Comparison of ENCODE assay signal across 8 cellular contexts in genomic region chr1:207309775-207310273, GRCh38. TPM values are rescaled to one million over a fixed set of nuclear protein-coding genes. Genes with fewer than 3 reads are reported as not detected.
DNase-seq lines count a peak whose midpoint lies in the region; ATAC-seq and TF ChIP-seq lines count a peak whose summit lies in the region.

No MANE protein-coding gene starts in this region.

- TF ChIP-seq POLR2A in thyroid gland (IDR thresholded peaks at IDR 0.05): no peak

- CTCF ChIA-PET in Caco-2 (lab: Charles Lee): interaction anchor here (1.0 kb wide), 1 partner anchor 33 kb away, joined by 3 read pairs; no protein-coding TSS in a partner anchor

- no peak overlapping the region for H3K9ac ChIP-seq in Karpas-422 (ENCODE audit: low read length)
- H3K9ac ChIP-seq in subcutaneous abdominal adipose tissue (ENCODE audit: low read length in 5 of 5): no peak overlapping the region

- ATAC-seq in HG03108 (IDR thresholded peaks at IDR 0.05; ENCODE audit: unreplicated experiment): no peak

- H3K4me3 Mint-ChIP-seq in Caco-2 (ENCODE audit: unreplicated experiment): no peak overlapping the region
- peak overlapping the region; percentile 54 for H3K4me3 Mint-ChIP-seq in activated naive CD8-positive, alpha-beta T cell treated with anti-CD3 and anti-CD28 coated beads for 36 hours

- WGBS in thyroid gland, 2 donors: 70 to 71% methylated on average over 4 of the region's 4 CpGs

- no peaks in the 10 kb centered on the region for H3K27me3 Mint-ChIP-seq in Caco-2 (ENCODE audit: insufficient read depth, unreplicated experiment)
- H3K27me3 Mint-ChIP-seq in activated naive CD8-positive, alpha-beta T cell treated with anti-CD3 and anti-CD28 coated beads for 36 hours: no peaks in the 10 kb centered on the region

- H3K27me3 ChIP-seq in Caco-2 (replicated peaks; ENCODE audit: control insufficient read depth, insufficient read depth, low read length): no peaks in the 10 kb centered on the region
- no peaks in the 10 kb centered on the region for H3K27me3 ChIP-seq in Karpas-422 (ENCODE audit: low read length)
- no peaks in the 10 kb centered on the region for H3K27me3 ChIP-seq in subcutaneous abdominal adipose tissue (ENCODE audit: control insufficient read depth in 5 of 5, insufficient read depth in 4 of 5, low read length in 5 of 5)
- no peaks in the 10 kb centered on the region for H3K27me3 ChIP-seq in thyroid gland

- H3K4me1 Mint-ChIP-seq in Caco-2 (ENCODE audit: low read depth, unreplicated experiment): peaks cover 9% of the 10 kb centered on the region
- peaks cover 18% of the 10 kb centered on the region for H3K4me1 Mint-ChIP-seq in activated naive CD8-positive, alpha-beta T cell treated with anti-CD3 and anti-CD28 coated beads for 36 hours

- peaks cover 10% of the 10 kb centered on the region for H3K9me3 Mint-ChIP-seq in Caco-2 (ENCODE audit: unreplicated experiment)
- no peaks in the 10 kb centered on the region for H3K9me3 Mint-ChIP-seq in activated naive CD8-positive, alpha-beta T cell treated with anti-CD3 and anti-CD28 coated beads for 36 hours

- no peak overlapping the region for H3K4me3 ChIP-seq in Caco-2 (ENCODE audit: low read depth, low read length)
- H3K4me3 ChIP-seq in Karpas-422 (ENCODE audit: low read length): no peak overlapping the region
- peak overlapping the region in 1 of 5 donors; percentile 10 for H3K4me3 ChIP-seq in subcutaneous abdominal adipose tissue (ENCODE audit: low read depth in 1 of 5, low read length in 5 of 5)
- H3K4me3 ChIP-seq in thyroid gland (replicated peaks in 1 of 3): no peak overlapping the region

- H2AFZ ChIP-seq in Karpas-422 (ENCODE audit: low read length): peak overlapping the region; percentile 89

- H3K4me2 ChIP-seq in Karpas-422 (ENCODE audit: low read depth, low read length, poor library complexity, severe bottlenecking): peak overlapping the region; percentile 12

- peak overlapping the region; percentile 14 for H3K27ac Mint-ChIP-seq in Caco-2 (ENCODE audit: unreplicated experiment)
- H3K27ac Mint-ChIP-seq in activated naive CD8-positive, alpha-beta T cell treated with anti-CD3 and anti-CD28 coated beads for 36 hours: peak overlapping the region; percentile 71

- intact Hi-C loops in Caco-2 (cut with micrococcal nuclease; ENCODE audit: unreplicated experiment): no loop called here
- intact Hi-C loops in thyroid gland (cut with DNase I): no loop called here

- POLR2A ChIA-PET in Caco-2 (lab: Charles Lee): no interaction called here

- H3K4me1 ChIP-seq in Caco-2 (peaks cover 33% of the 10 kb centered on the region), Karpas-422 (ENCODE audit: low read length) (peaks cover 13% of the 10 kb centered on the region), subcutaneous abdominal adipose tissue (ENCODE audit: control insufficient read depth in 5 of 5, insufficient read depth in 5 of 5, low read length in 5 of 5) (peaks cover 0 to 6% (median 0%) of the 10 kb centered on the region in 5 donors), thyroid gland (no peaks in the 10 kb centered on the region)

- H3K9me3 ChIP-seq in Caco-2: no peaks in the 10 kb centered on the region
- no peaks in the 10 kb centered on the region for H3K9me3 ChIP-seq in Karpas-422 (ENCODE audit: low read length)
- no peaks in the 10 kb centered on the region for H3K9me3 ChIP-seq in subcutaneous abdominal adipose tissue (ENCODE audit: control insufficient read depth in 5 of 5, low read length in 5 of 5)
- H3K9me3 ChIP-seq in thyroid gland: no peaks in the 10 kb centered on the region

- H3K27ac ChIP-seq in Karpas-422 (ENCODE audit: low read length): no peak overlapping the region
- peak overlapping the region; percentile 4 for H3K27ac ChIP-seq in subcutaneous abdominal adipose tissue (ENCODE audit: low read depth, low read length)
- H3K27ac ChIP-seq in thyroid gland: no peak overlapping the region

- no peak for DNase-seq in Caco-2
- DNase-seq in Karpas-422: peak; percentile 70
- no peak for DNase-seq in activated naive CD8-positive, alpha-beta T cell treated with anti-CD3 and anti-CD28 coated beads for 36 hours
- peak; percentile 97 for DNase-seq in iris pigment epithelial cell (ENCODE audit: low read depth)
- DNase-seq in thyroid gland: no peak
- no peak for DNase-seq in NCI-H1417 treated with DMSO at 0.1 percent for 48 hours (lab: John Stamatoyannopoulos, UW)

- H4K20me1 ChIP-seq in Karpas-422 (ENCODE audit: insufficient read depth, low read depth, low read length): no peaks in the 10 kb centered on the region

- no peaks in the 10 kb centered on the region for H3K79me2 ChIP-seq in Karpas-422 (ENCODE audit: low read length)

- H3K9me2 ChIP-seq in Karpas-422 (replicated peaks; ENCODE audit: insufficient read depth, low read length): no peaks in the 10 kb centered on the region

- no TSS peak for BruUV-seq in Caco-2 (replicated peaks; lab: Mats Ljungman, UMichigan)

- H3K36me3 ChIP-seq in Caco-2 (ENCODE audit: control insufficient read depth, insufficient read depth, low read length) (no peaks in the 10 kb centered on the region), Karpas-422 (ENCODE audit: insufficient read depth, low read length) (no peaks in the 10 kb centered on the region), subcutaneous abdominal adipose tissue (ENCODE audit: control insufficient read depth in 5 of 5, insufficient read depth in 5 of 5, low read length in 5 of 5) (no peaks in the 10 kb centered on the region), thyroid gland (no peaks in the 10 kb centered on the region)

- TF ChIP-seq CTCF in Caco-2 (IDR thresholded peaks at IDR 0.05; ENCODE audit: insufficient read depth in 1 of 2, low read depth in 1 of 2, low read length in 1 of 2, severe bottlenecking in 1 of 2, unreplicated experiment in 1 of 2) (no peak), thyroid gland (IDR thresholded peaks at IDR 0.05) (no peak)

- no peaks in the 10 kb centered on the region for H3K36me3 Mint-ChIP-seq in Caco-2 (ENCODE audit: insufficient read depth, unreplicated experiment)
- no peaks in the 10 kb centered on the region for H3K36me3 Mint-ChIP-seq in activated naive CD8-positive, alpha-beta T cell treated with anti-CD3 and anti-CD28 coated beads for 36 hours

RNA-seq across cellular contexts. Expression of gene CD55, which starts 11.7 kb away (rescaled TPM):
- total RNA-seq in Caco-2 (2022) (195 and 197 TPM in 2 replicates), thyroid gland (10 to 100 TPM; 29.7 to 61.9 (median 43.3) TPM)
- total RNA-seq in Karpas-422 (2014; rRNA removed; shearing (Covaris generic); ENCODE audit: low replicate concordance): 36.4 and 103 TPM in 2 replicates
- 10 to 100 TPM; 84.0 to 84.1 TPM for total RNA-seq in activated naive CD8-positive, alpha-beta T cell treated with anti-CD3 and anti-CD28 coated beads for 36 hours

Comparison
In these comparisons a context has a peak if more than half of its experiments do, and no peak if none do; other contexts are left out.
1. DNase-seq: peak in Karpas-422 (single experiment) and iris pigment epithelial cell (single experiment); none in Caco-2 (0 of 2), activated naive CD8-positive, alpha-beta T cell treated with anti-CD3 and anti-CD28 coated beads for 36 hours (single experiment), thyroid gland (0 of 2) and NCI-H1417 treated with DMSO at 0.1 percent for 48 hours (single experiment).